In genomic region chr4:142574306-142574705, GRCh38 we compare ENCODE assay signal across 16 cellular contexts.
DNase-seq lines count a peak whose midpoint lies in the region; ATAC-seq and TF ChIP-seq lines count a peak whose summit lies in the region.
"Had no signal": no experiment of that assay in that cellular context is flagged by ENCODE, and none has a peak within 500 bp of the region (broad histone marks: within the 10 kb centered on the region; RNA-seq: fewer than 3 reads in every experiment).

No MANE protein-coding gene starts in this region.

- peaks cover 19% of the 10 kb centered on the region for H3K4me1 Mint-ChIP-seq in activated CD8-positive, alpha-beta memory T cell treated with anti-CD3 and anti-CD28 coated beads, Interleukin-2, amount 10 ng/mL, durations not matched to agents 7 days and 5 days
- no peaks in the 10 kb centered on the region for H3K4me1 Mint-ChIP-seq in nephron progenitor cell
- H3K4me1 Mint-ChIP-seq: stimulated activated memory B cell treated with anti-CD40 and anti-IgM and Interleukin-4, amounts not matched to agents 10 μg/mL and 1 μg/mL and 100 μg/mL, for 72 hours had no signal

- no peaks in the 10 kb centered on the region for H3K27me3 Mint-ChIP-seq in activated CD8-positive, alpha-beta memory T cell treated with anti-CD3 and anti-CD28 coated beads, Interleukin-2, amount 10 ng/mL, durations not matched to agents 7 days and 5 days
- peaks cover 2% of the 10 kb centered on the region for H3K27me3 Mint-ChIP-seq in nephron progenitor cell (ENCODE audit: low read depth, poor library complexity)
- H3K27me3 Mint-ChIP-seq: progenitor cell of endocrine pancreas; stimulated activated memory B cell treated with anti-CD40 and anti-IgM and Interleukin-4, amounts not matched to agents 10 μg/mL and 1 μg/mL and 100 μg/mL, for 72 hours had no signal

- no peak for DNase-seq in activated CD8-positive, alpha-beta memory T cell treated with anti-CD3 and anti-CD28 coated beads, Interleukin-2, amount 10 ng/mL, durations not matched to agents 7 days and 5 days
- DNase-seq in activated CD8-positive, alpha-beta memory T cell treated with anti-CD3 and anti-CD28 coated beads, Interleukin-2, amount 50 U/mL, for 4 hours: no peak
- DNase-seq in nephron progenitor cell (no peak), DMS53 treated with DMSO at 0.1 percent for 48 hours (lab: John Stamatoyannopoulos, UW; ENCODE audit: unreplicated experiment) (no peak), C1 segment of cervical spinal cord (lab: John Stamatoyannopoulos, UW) (no peak), retina (no peak)
- DNase-seq: effector CD4-positive, alpha-beta T cell; head of caudate nucleus; lower lobe of right lung; NCI-H1436; spleen; upper lobe of left lung had no signal

- H3K9me3 Mint-ChIP-seq in activated CD8-positive, alpha-beta memory T cell treated with anti-CD3 and anti-CD28 coated beads, Interleukin-2, amount 10 ng/mL, durations not matched to agents 7 days and 5 days (ENCODE audit: low read depth): no peaks in the 10 kb centered on the region
- no peaks in the 10 kb centered on the region for H3K9me3 Mint-ChIP-seq in nephron progenitor cell

- CTCF ChIA-PET in activated CD8-positive, alpha-beta memory T cell treated with anti-CD3 and anti-CD28 coated beads, Interleukin-2, amount 10 ng/mL, durations not matched to agents 7 days and 5 days (lab: Charles Lee): no interaction called here

- H3K4me3 Mint-ChIP-seq in activated CD8-positive, alpha-beta memory T cell treated with anti-CD3 and anti-CD28 coated beads, Interleukin-2, amount 10 ng/mL, durations not matched to agents 7 days and 5 days: no peak overlapping the region
- H3K4me3 Mint-ChIP-seq in nephron progenitor cell: no peak overlapping the region
- H3K4me3 Mint-ChIP-seq: stimulated activated memory B cell treated with anti-CD40 and anti-IgM and Interleukin-4, amounts not matched to agents 10 μg/mL and 1 μg/mL and 100 μg/mL, for 72 hours had no signal

- TF ChIP-seq CTCF in nephron progenitor cell (IDR thresholded peaks at IDR 0.05): no peak

- ATAC-seq in activated CD8-positive, alpha-beta memory T cell treated with anti-CD3 and anti-CD28 coated beads, Interleukin-2, amount 10 ng/mL, durations not matched to agents 7 days and 5 days: peak; percentile 47
- ATAC-seq in GM19023 (IDR thresholded peaks at IDR 0.05; ENCODE audit: unreplicated experiment): peak; percentile 77
- ATAC-seq in HG03025 (IDR thresholded peaks at IDR 0.05; ENCODE audit: low FRiP score, unreplicated experiment): peak; percentile 67
- ATAC-seq: lower lobe of right lung; stimulated activated memory B cell treated with anti-CD40 and anti-IgM and Interleukin-4, amounts not matched to agents 10 μg/mL and 1 μg/mL and 100 μg/mL, for 72 hours had no signal

- H3K27ac Mint-ChIP-seq in activated CD8-positive, alpha-beta memory T cell treated with anti-CD3 and anti-CD28 coated beads, Interleukin-2, amount 10 ng/mL, durations not matched to agents 7 days and 5 days: peak overlapping the region; percentile 9
- H3K27ac Mint-ChIP-seq in nephron progenitor cell: peak overlapping the region; percentile 6
- H3K27ac Mint-ChIP-seq: progenitor cell of endocrine pancreas; stimulated activated memory B cell treated with anti-CD40 and anti-IgM and Interleukin-4, amounts not matched to agents 10 μg/mL and 1 μg/mL and 100 μg/mL, for 72 hours had no signal

- peaks cover 7% of the 10 kb centered on the region for H3K36me3 Mint-ChIP-seq in activated CD8-positive, alpha-beta memory T cell treated with anti-CD3 and anti-CD28 coated beads, Interleukin-2, amount 10 ng/mL, durations not matched to agents 7 days and 5 days
- no peaks in the 10 kb centered on the region for H3K36me3 Mint-ChIP-seq in nephron progenitor cell (ENCODE audit: low read depth)
- H3K36me3 Mint-ChIP-seq: stimulated activated memory B cell treated with anti-CD40 and anti-IgM and Interleukin-4, amounts not matched to agents 10 μg/mL and 1 μg/mL and 100 μg/mL, for 72 hours had no signal
